In the genomic region with DNA sequence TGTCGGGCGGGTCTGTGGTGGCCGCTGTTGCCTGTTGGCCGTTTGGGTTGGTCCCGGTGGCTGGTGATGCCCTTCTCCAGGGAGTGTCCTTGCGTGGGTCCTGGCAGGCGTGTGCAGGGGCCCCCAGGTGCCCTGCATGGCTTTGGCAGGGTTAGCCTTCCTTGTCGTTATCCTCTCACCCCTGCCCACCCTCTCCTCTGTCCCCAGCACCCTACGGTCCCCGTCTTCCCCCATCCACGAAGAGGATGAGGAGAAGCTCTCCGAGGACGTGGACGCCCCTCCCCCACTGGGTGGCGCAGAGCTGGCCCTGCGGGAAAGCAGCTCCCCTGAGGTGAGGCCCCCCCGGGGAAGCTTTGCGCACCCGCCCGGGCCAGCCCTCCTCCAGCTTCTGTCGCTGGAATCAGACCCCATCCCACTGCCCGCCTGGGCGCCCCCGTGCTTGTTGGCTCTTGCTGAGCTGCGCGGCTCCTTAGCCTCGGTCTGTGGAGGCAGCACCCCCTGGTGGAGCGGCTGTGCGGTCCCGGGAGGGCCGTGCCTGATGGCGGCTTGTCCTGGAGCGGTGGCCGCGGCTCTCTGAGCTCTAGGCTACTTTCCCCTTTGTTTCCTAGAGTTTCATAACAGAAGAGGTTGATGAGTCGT, we compare ENCODE assay signal across 8 cellular contexts. TPM values are rescaled to one million over a fixed set of nuclear protein-coding genes. Genes with fewer than 3 reads are reported as not detected.
DNase-seq lines count a peak whose midpoint lies in the region; ATAC-seq and TF ChIP-seq lines count a peak whose summit lies in the region.

No MANE protein-coding gene starts in this region.

- peaks cover 4 to 62% (median 41%) of the 10 kb centered on the region in 10 experiments for H3K4me1 ChIP-seq in BLaER1 treated with 17β-estradiol and CSF1 and Interleukin-3, amounts not matched to agents 10 nM and 100 nM
- peaks cover 26% of the 10 kb centered on the region for H3K4me1 ChIP-seq in vagina

- H3K4me1 Mint-ChIP-seq in activated naive CD8-positive, alpha-beta T cell treated with anti-CD3 and anti-CD28 coated beads for 36 hours, result peaks cover 19% of the 10 kb centered on the region

- H3K36me3 ChIP-seq in BLaER1 treated with 17β-estradiol and CSF1 and Interleukin-3, amounts not matched to agents 10 nM and 100 nM, result peaks cover 77 to 100% (median 91%) of the 10 kb centered on the region in 11 experiments
- H3K36me3 ChIP-seq in vagina, result peaks cover 0 to 45% of the 10 kb centered on the region in 2 donors

- no peak for TF ChIP-seq POLR2A in vagina (IDR thresholded peaks at IDR 0.05)

- intact Hi-C loops in vagina (cut with DNase I), result no loop called here

- H3K27ac ChIP-seq in BLaER1 treated with 17β-estradiol and CSF1 and Interleukin-3, amounts not matched to agents 10 nM and 100 nM, result peak overlapping the region in 7 of 11 experiments; percentile 4 to 36 (median 23); a peak in 2 of 22 replicates
- no peak overlapping the region for H3K27ac ChIP-seq in vagina

- ATAC-seq in HG03280 (IDR thresholded peaks at IDR 0.05; ENCODE audit: unreplicated experiment), result no peak
- no peak for ATAC-seq in HG03095 (IDR thresholded peaks at IDR 0.05; ENCODE audit: unreplicated experiment)

- no peaks in the 10 kb centered on the region for H3K9me3 ChIP-seq in BLaER1 treated with 17β-estradiol and CSF1 and Interleukin-3, amounts not matched to agents 10 nM and 100 nM (replicated peaks in 1 of 11)
- H3K9me3 ChIP-seq in vagina, result no peaks in the 10 kb centered on the region

- in situ Hi-C loops in KBM-7 (cut with MboI; ENCODE audit: low pct_unique_long_range_greater_than_20kb, low sequenced_read_pairs), result no loop called here

- DNase-seq in KBM-7 (peak; percentile 72), kidney tubule cell (ENCODE audit: low spot score) (peak; percentile 73), superior temporal gyrus (ENCODE audit: extremely low spot score) (peak; percentile 70), vagina (ENCODE audit: extremely low spot score in 2 of 2) (no peak)
- peak; percentile 70 for DNase-seq in activated naive CD8-positive, alpha-beta T cell treated with anti-CD3 and anti-CD28 coated beads for 36 hours

- H3K27me3 ChIP-seq in BLaER1 treated with 17β-estradiol and CSF1 and Interleukin-3, amounts not matched to agents 10 nM and 100 nM, result no peaks in the 10 kb centered on the region
- no peaks in the 10 kb centered on the region for H3K27me3 ChIP-seq in vagina

- no peak overlapping the region; a peak in 1 of 22 replicates for H3K9ac ChIP-seq in BLaER1 treated with 17β-estradiol and CSF1 and Interleukin-3, amounts not matched to agents 10 nM and 100 nM

- H3K9me3 Mint-ChIP-seq in activated naive CD8-positive, alpha-beta T cell treated with anti-CD3 and anti-CD28 coated beads for 36 hours, result no peaks in the 10 kb centered on the region

- peaks cover 4 to 100% (median 58%) of the 10 kb centered on the region in 11 experiments; a peak in 16 of 22 replicates for H4K20me1 ChIP-seq in BLaER1 treated with 17β-estradiol and CSF1 and Interleukin-3, amounts not matched to agents 10 nM and 100 nM

- no peaks in the 10 kb centered on the region for H3K27me3 Mint-ChIP-seq in activated naive CD8-positive, alpha-beta T cell treated with anti-CD3 and anti-CD28 coated beads for 36 hours

- peaks cover 10% of the 10 kb centered on the region for H3K36me3 Mint-ChIP-seq in activated naive CD8-positive, alpha-beta T cell treated with anti-CD3 and anti-CD28 coated beads for 36 hours

- peak overlapping the region; percentile 45 for H3K27ac Mint-ChIP-seq in activated naive CD8-positive, alpha-beta T cell treated with anti-CD3 and anti-CD28 coated beads for 36 hours

- H3K4me3 ChIP-seq in BLaER1 treated with 17β-estradiol and CSF1 and Interleukin-3, amounts not matched to agents 10 nM and 100 nM, result no peak overlapping the region
- H3K4me3 ChIP-seq in vagina, result no peak overlapping the region

- H3K4me2 ChIP-seq in BLaER1 treated with 17β-estradiol and CSF1 and Interleukin-3, amounts not matched to agents 10 nM and 100 nM, result peak overlapping the region in 2 of 11 experiments; percentile 9 to 14; a peak in 2 of 22 replicates

- H3K4me3 Mint-ChIP-seq in activated naive CD8-positive, alpha-beta T cell treated with anti-CD3 and anti-CD28 coated beads for 36 hours, result no peak overlapping the region

- TF ChIP-seq CTCF in vagina (IDR thresholded peaks at IDR 0.05), result no peak

RNA-seq across cellular contexts. Expression of a gene that starts 10.6 kb away (rescaled TPM):
- 10 to 100 TPM; 26.5 to 29.1 TPM for total RNA-seq in activated naive CD8-positive, alpha-beta T cell treated with anti-CD3 and anti-CD28 coated beads for 36 hours
- total RNA-seq in vagina, result 28.5 TPM

RNA-seq across cellular contexts. Expression of a gene that starts 51.3 kb away (rescaled TPM):
- 10 to 100 TPM; 12.1 to 16.1 TPM for total RNA-seq in activated naive CD8-positive, alpha-beta T cell treated with anti-CD3 and anti-CD28 coated beads for 36 hours
- 25.3 TPM for total RNA-seq in vagina

RNA-seq across cellular contexts. Expression of a gene that starts 51.6 kb away (rescaled TPM):
- total RNA-seq in activated naive CD8-positive, alpha-beta T cell treated with anti-CD3 and anti-CD28 coated beads for 36 hours, result under 1 TPM; 0.10 to 0.62 TPM
- not detected for total RNA-seq in vagina

RNA-seq across cellular contexts. Expression of a gene that starts 58.1 kb away (rescaled TPM):
- total RNA-seq in activated naive CD8-positive, alpha-beta T cell treated with anti-CD3 and anti-CD28 coated beads for 36 hours, result 10 to 100 TPM; 63.7 to 64.3 TPM
- 40.8 TPM for total RNA-seq in vagina

Comparison
In these comparisons a context has a peak if more than half of its experiments do, and no peak if none do; other contexts are left out.
1. DNase-seq: peak in KBM-7 (single experiment), activated naive CD8-positive, alpha-beta T cell treated with anti-CD3 and anti-CD28 coated beads for 36 hours (single experiment), kidney tubule cell (single experiment) and superior temporal gyrus (single experiment); none in vagina (0 of 2).